In the genomic region with DNA sequence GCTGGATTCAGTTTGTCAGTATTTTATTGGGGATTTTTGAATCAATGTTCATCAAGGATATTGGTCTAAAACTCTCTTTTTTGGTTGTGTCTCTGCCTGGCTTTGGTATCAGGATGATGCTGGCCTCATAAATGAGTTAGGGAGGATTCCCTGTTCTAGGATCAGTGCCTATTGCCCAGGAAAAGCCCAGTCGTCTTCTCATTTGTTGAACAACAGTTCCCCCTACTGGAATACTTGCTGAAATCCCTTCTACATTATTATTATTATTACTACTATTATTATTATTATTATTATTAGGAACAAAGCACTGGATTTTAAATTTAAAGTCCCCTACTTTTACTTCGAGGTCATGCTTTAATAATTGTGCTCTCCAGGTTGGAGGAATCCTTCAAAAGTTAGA, we compare ENCODE assay signal across 12 cellular contexts.
A peak's percentile ranks its signal among the peaks of the same experiment; 100 is the strongest.
DNase-seq lines count a peak whose midpoint lies in the region; ATAC-seq, FAIRE-seq and TF ChIP-seq lines count a peak whose summit lies in the region.
"Had no signal": no experiment of that assay in that cellular context is flagged by ENCODE, and none has a peak within 500 bp of the region (broad histone marks: within the 10 kb centered on the region; RNA-seq: fewer than 3 reads in every experiment).

No MANE protein-coding gene starts in this region.

- no peaks in the 10 kb centered on the region for H3K9me2 ChIP-seq in PC-9 (ENCODE audit: insufficient read depth)

- peak; percentile 22 for TF ChIP-seq CTCF in D721Med (IDR thresholded peaks at IDR 0.05; ENCODE audit: insufficient read depth, missing control alignments)
- TF ChIP-seq CTCF in astrocyte (IDR thresholded peaks at IDR 0.05; ENCODE audit: insufficient read depth, low read depth, low read length), result peak; percentile 17
- TF ChIP-seq CTCF in testis (IDR thresholded peaks at IDR 0.05), result peak in 1 of 3 experiments; percentile 36
- TF ChIP-seq CTCF in PC-9 (conservative IDR thresholded peaks at IDR 0.05), result no peak; the same call in 1 of the 2 replicates

- DNase-seq in D721Med (ENCODE audit: insufficient read length, low spot score) (no peak), astrocyte (ENCODE audit: low read depth) (peak; percentile 1), left kidney (ENCODE audit: low read depth, low spot score) (peak; percentile 47), NCI-H510A (lab: John Stamatoyannopoulos, UW) (no peak), testis (no peak), PC-9 (no peak)
- DNase-seq: activated CD8-positive, alpha-beta T cell treated with anti-CD3 and anti-CD28 coated beads for 36 hours; NCI-H1930; stimulated activated naive CD8-positive, alpha-beta T cell treated with anti-CD3 and anti-CD28 coated beads, Interleukin-15, Interleukin-2, amounts not matched to agents 100 U/mL and 50 U/mL, for 24 hours had no signal

- ATAC-seq in HG03175 (IDR thresholded peaks at IDR 0.05; ENCODE audit: unreplicated experiment), result no peak
- ATAC-seq: activated CD8-positive, alpha-beta T cell treated with anti-CD3 and anti-CD28 coated beads for 36 hours; stimulated activated naive CD8-positive, alpha-beta T cell treated with anti-CD3 and anti-CD28 coated beads, Interleukin-15, Interleukin-2, amounts not matched to agents 100 U/mL and 50 U/mL, for 24 hours had no signal

- H3F3A ChIP-seq in PC-9 (ENCODE audit: insufficient read depth, low read depth), result no peaks in the 10 kb centered on the region

- TF ChIP-seq RAD21 in Ishikawa (IDR thresholded peaks at IDR 0.05; ENCODE audit: low read depth), result peak; percentile 57

- H3K27ac Mint-ChIP-seq in astrocyte (ENCODE audit: unreplicated experiment), result no peak overlapping the region
- H3K27ac Mint-ChIP-seq: activated CD8-positive, alpha-beta T cell treated with anti-CD3 and anti-CD28 coated beads for 36 hours had no signal

- H3K4me1 Mint-ChIP-seq in astrocyte (ENCODE audit: low read depth, unreplicated experiment), result no peaks in the 10 kb centered on the region

- no peaks in the 10 kb centered on the region for H3K36me3 ChIP-seq in astrocyte (ENCODE audit: insufficient read depth, low read length)
- no peaks in the 10 kb centered on the region for H3K36me3 ChIP-seq in testis (ENCODE audit: low read depth, missing control alignments)
- no peaks in the 10 kb centered on the region for H3K36me3 ChIP-seq in PC-9 (ENCODE audit: low read depth)

- H2AFZ ChIP-seq in astrocyte (ENCODE audit: low read depth, low read length), result no peak overlapping the region
- H2AFZ ChIP-seq in PC-9, result no peak overlapping the region
- H2AFZ ChIP-seq: parathyroid adenoma had no signal

- TF ChIP-seq EP300 in Ishikawa (IDR thresholded peaks at IDR 0.05; ENCODE audit: borderline replicate concordance), result no peak

- intact Hi-C loops in testis (cut with DNase I; ENCODE audit: low total_unique reads), result no loop called here
- intact Hi-C loops in PC-9 (cut with micrococcal nuclease; ENCODE audit: unreplicated experiment), result loop anchor here (2.0 kb wide), 1 partner anchor 338 kb away; no protein-coding TSS in a partner anchor

- no peaks in the 10 kb centered on the region for H3K4me1 ChIP-seq in astrocyte (ENCODE audit: insufficient read depth, low read length)
- no peaks in the 10 kb centered on the region for H3K4me1 ChIP-seq in testis
- H3K4me1 ChIP-seq in PC-9 (replicated peaks; ENCODE audit: insufficient read depth), result no peaks in the 10 kb centered on the region
- H3K4me1 ChIP-seq: parathyroid adenoma had no signal

- FAIRE-seq in D721Med (lab: Jason Lieb, UNC) (no peak), astrocyte (lab: Jason Lieb, UNC) (no peak)

- 37 to 49% methylated on average over 2 of the region's 2 CpGs for WGBS in testis, 2 donors

- H3K9me3 ChIP-seq in astrocyte (ENCODE audit: insufficient read depth, low read depth, low read length) (no peaks in the 10 kb centered on the region), testis (no peaks in the 10 kb centered on the region), PC-9 (ENCODE audit: insufficient read depth, low read depth) (no peaks in the 10 kb centered on the region)

- H3K27me3 ChIP-seq in astrocyte (ENCODE audit: insufficient read depth, low read length), result no peaks in the 10 kb centered on the region
- H3K27me3 ChIP-seq in testis, result no peaks in the 10 kb centered on the region
- no peaks in the 10 kb centered on the region for H3K27me3 ChIP-seq in PC-9 (ENCODE audit: insufficient read depth, low read depth)

- H4K20me1 ChIP-seq in astrocyte (ENCODE audit: insufficient read depth, low read length), result no peaks in the 10 kb centered on the region
- no peaks in the 10 kb centered on the region for H4K20me1 ChIP-seq in PC-9 (ENCODE audit: insufficient read depth)

- peaks cover 2% of the 10 kb centered on the region for H3K27me3 Mint-ChIP-seq in astrocyte (ENCODE audit: low read depth, unreplicated experiment)
- H3K27me3 Mint-ChIP-seq: activated CD8-positive, alpha-beta T cell treated with anti-CD3 and anti-CD28 coated beads for 36 hours had no signal

- BruUV-seq in PC-9 (replicated peaks; lab: Mats Ljungman, UMichigan), result no TSS peak

- CTCF ChIA-PET in PC-9 (lab: Charles Lee), result no interaction called here

- H3K36me3 Mint-ChIP-seq in astrocyte (ENCODE audit: low read depth, unreplicated experiment), result no peaks in the 10 kb centered on the region

- no peak for TF ChIP-seq POLR2A in testis (IDR thresholded peaks at IDR 0.05)

- H3K9ac ChIP-seq in astrocyte (ENCODE audit: low read length), result no peak overlapping the region
- H3K9ac ChIP-seq: parathyroid adenoma had no signal

- H3K27ac ChIP-seq in astrocyte (ENCODE audit: low read depth, low read length), result no peak overlapping the region
- H3K27ac ChIP-seq in testis, result no peak overlapping the region
- H3K27ac ChIP-seq in PC-9, result no peak overlapping the region
- H3K27ac ChIP-seq: parathyroid adenoma had no signal

- POLR2A ChIA-PET in PC-9 (lab: Charles Lee; ENCODE audit: unreplicated experiment), result no interaction called here

- H3K4me3 ChIP-seq in astrocyte (ENCODE audit: insufficient read depth, low read depth, low read length), result no peak overlapping the region
- H3K4me3 ChIP-seq in testis, result no peak overlapping the region
- no peak overlapping the region for H3K4me3 ChIP-seq in PC-9

- H3K79me2 ChIP-seq in astrocyte (ENCODE audit: insufficient read depth, low read length) (no peaks in the 10 kb centered on the region), PC-9 (ENCODE audit: low read depth) (no peaks in the 10 kb centered on the region)
- H3K79me2 ChIP-seq: parathyroid adenoma had no signal

- H3K4me3 Mint-ChIP-seq in astrocyte (ENCODE audit: unreplicated experiment), result no peak overlapping the region
- H3K4me3 Mint-ChIP-seq: activated CD8-positive, alpha-beta T cell treated with anti-CD3 and anti-CD28 coated beads for 36 hours had no signal

- no peaks in the 10 kb centered on the region for H3K9me3 Mint-ChIP-seq in astrocyte (ENCODE audit: unreplicated experiment)

- H3K4me2 ChIP-seq in astrocyte (ENCODE audit: low read length), result no peak overlapping the region
- H3K4me2 ChIP-seq in PC-9, result no peak overlapping the region

TF ChIP-seq in Ishikawa, 13 proteins besides CTCF, POLR2A, EP300 and RAD21:
- no peak for TF ChIP-seq CREB1 (IDR thresholded peaks at IDR 0.05; ENCODE audit: low read depth)
- TF ChIP-seq NFIC (IDR thresholded peaks at IDR 0.05), result no peak
- no peak for TF ChIP-seq YY1 (IDR thresholded peaks at IDR 0.05; ENCODE audit: low read depth)
- no peak for TF ChIP-seq ZBTB7A (IDR thresholded peaks at IDR 0.05; ENCODE audit: low read depth)

Comparison
In these comparisons a context has a peak if more than half of its experiments do, and no peak if none do; other contexts are left out.
1. DNase-seq: peak in astrocyte (single experiment) and left kidney (single experiment); none in D721Med (single experiment), NCI-H510A (single experiment), testis (single experiment) and PC-9 (0 of 2).